ENCODE assay signal across 34 cellular contexts in genomic region chr18:79746730-79747129, GRCh38. TPM values are rescaled to one million over a fixed set of nuclear protein-coding genes. Genes with fewer than 3 reads are reported as not detected.
"Had no signal": no experiment of that assay in that cellular context is flagged by ENCODE, and none has a peak within 500 bp of the region (broad histone marks: within the 10 kb centered on the region; RNA-seq: fewer than 3 reads in every experiment).

No MANE protein-coding gene starts in this region.

- H3K27ac ChIP-seq: heart right ventricle, hepatocyte, left lung, lower lobe of right lung, neural progenitor cell, neutrophil, ovary, right atrium auricular region, right lobe of liver, stomach, testis, thyroid gland, transverse colon, upper lobe of left lung, vagina had no signal

- H3K36me3 ChIP-seq: neural progenitor cell, ovary had no signal

- H3K9me3 Mint-ChIP-seq: mesothelial cell of epicardium, natural killer cell, nephron progenitor cell had no signal

- H3K4me3 ChIP-seq: heart right ventricle, hepatocyte, left lung, lower lobe of right lung, neural progenitor cell, ovary, right atrium auricular region, right lobe of liver, smooth muscle cell, stomach, testis, thyroid gland, transverse colon, upper lobe of left lung, vagina had no signal

- H3K9me3 ChIP-seq: heart right ventricle, lower lobe of right lung, neutrophil, ovary, right atrium auricular region, right lobe of liver, testis, thyroid gland, transverse colon, upper lobe of left lung, vagina had no signal

- H3K4me3 Mint-ChIP-seq: mesothelial cell of epicardium; naive B cell; natural killer cell; nephron progenitor cell; stimulated activated naive B cell treated with anti-CD40 and anti-IgM and Interleukin-4, amounts not matched to agents 10 μg/mL and 1 μg/mL and 100 μg/mL, for 72 hours had no signal

- DNase-seq: heart right ventricle; kidney glomerular epithelial cell; left colon; lower lobe of right lung; mammary epithelial cell; mesenchymal stem cell; naive B cell; natural killer cell; nephron progenitor cell; occipital lobe; ovary; stimulated activated CD4-positive, alpha-beta T cell treated with anti-CD3 and anti-CD28 coated beads, Interleukin-12 subunit alpha, Interleukin-12 subunit beta, amount 100 ng/mL, for 4 hours; stimulated activated CD4-positive, alpha-beta T cell treated with anti-CD3 and anti-CD28 coated beads, Interleukin-15, amount 100 ng/mL, for 24 hours; stimulated activated CD4-positive, alpha-beta T cell treated with anti-CD3 and anti-CD28 coated beads, Interleukin-2, amount 100 ng/mL, for 24 hours; stimulated activated CD4-positive, alpha-beta T cell treated with anti-CD3 and anti-CD28 coated beads, Interleukin-4, amount 100 ng/mL, for 1 hour; stimulated activated naive B cell treated with anti-CD40 and anti-IgM and Interleukin-4, amounts not matched to agents 10 μg/mL and 1 μg/mL and 100 μg/mL, for 72 hours; stimulated activated naive CD8-positive, alpha-beta T cell treated with anti-CD3 and anti-CD28 coated beads, Interleukin-15, Interleukin-2, amounts not matched to agents 100 U/mL and 50 U/mL, for 24 hours; stomach; thyroid gland; transverse colon had no signal

- H3K27ac Mint-ChIP-seq: mesothelial cell of epicardium, natural killer cell, neural progenitor cell, progenitor cell of endocrine pancreas had no signal

- H3K27me3 Mint-ChIP-seq: naive B cell; progenitor cell of endocrine pancreas; stimulated activated naive B cell treated with anti-CD40 and anti-IgM and Interleukin-4, amounts not matched to agents 10 μg/mL and 1 μg/mL and 100 μg/mL, for 72 hours had no signal

- FAIRE-seq: keratinocyte had no signal

- H3K4me1 Mint-ChIP-seq: neural progenitor cell; stimulated activated naive B cell treated with anti-CD40 and anti-IgM and Interleukin-4, amounts not matched to agents 10 μg/mL and 1 μg/mL and 100 μg/mL, for 72 hours had no signal

- H3K27me3 ChIP-seq: heart right ventricle, hepatocyte, left lung, neural progenitor cell, neutrophil, ovary, right atrium auricular region, right lobe of liver, stomach, testis, thyroid gland, transverse colon, upper lobe of left lung, vagina had no signal

- H3K4me1 ChIP-seq: heart right ventricle, left lung, lower lobe of right lung, neural progenitor cell, right atrium auricular region, right lobe of liver, stomach, testis, thyroid gland, upper lobe of left lung, vagina had no signal

RNA-seq across cellular contexts. Expression of gene KCNG2, which starts 51.0 kb away (rescaled TPM):
- total RNA-seq: hepatocyte, left colon, mesothelial cell of epicardium, natural killer cell, progenitor cell of endocrine pancreas, pulmonary artery endothelial cell, right atrium auricular region, right lobe of liver, smooth muscle cell, vagina had no signal
- polyA plus RNA-seq: hepatocyte, keratinocyte, mammary epithelial cell had no signal
